ENCODE assay signal across 16 cellular contexts in genomic region chr18:33918571-33918970, GRCh38.
DNase-seq lines count a peak whose midpoint lies in the region; ATAC-seq and TF ChIP-seq lines count a peak whose summit lies in the region.
"Had no signal": no experiment of that assay in that cellular context is flagged by ENCODE, and none has a peak within 500 bp of the region (broad histone marks: within the 10 kb centered on the region; RNA-seq: fewer than 3 reads in every experiment).

No MANE protein-coding gene starts in this region.

- H3K36me3 Mint-ChIP-seq in activated T-helper 1 cell treated with anti-CD3 and anti-CD28 coated beads, Interleukin-12 subunit alpha, Interleukin-12 subunit beta, Interleukin-2, Interleukin-4 antibody, amounts not matched to agents 30 ng/mL and 10 ng/mL and 1 ng/mL, durations not matched to agents 14 hours and 24 hours and 36 hours (ENCODE audit: low read depth), result no peaks in the 10 kb centered on the region
- H3K36me3 Mint-ChIP-seq in chondrocyte (ENCODE audit: low read depth), result no peaks in the 10 kb centered on the region

- TF ChIP-seq CTCF in chondrocyte (IDR thresholded peaks at IDR 0.05), result no peak

- no peak for ATAC-seq in HG02623 (IDR thresholded peaks at IDR 0.05; ENCODE audit: unreplicated experiment)

- peaks cover 3% of the 10 kb centered on the region for H3K9me3 Mint-ChIP-seq in activated T-helper 1 cell treated with anti-CD3 and anti-CD28 coated beads, Interleukin-12 subunit alpha, Interleukin-12 subunit beta, Interleukin-2, Interleukin-4 antibody, amounts not matched to agents 30 ng/mL and 10 ng/mL and 1 ng/mL, durations not matched to agents 14 hours and 24 hours and 36 hours
- H3K9me3 Mint-ChIP-seq in chondrocyte (ENCODE audit: low read depth), result peaks cover 3% of the 10 kb centered on the region

- intact Hi-C loops in activated T-helper 1 cell treated with anti-CD3 and anti-CD28 coated beads, Interleukin-12 subunit alpha, Interleukin-12 subunit beta, Interleukin-2, Interleukin-4 antibody, amounts not matched to agents 30 ng/mL and 10 ng/mL and 1 ng/mL, durations not matched to agents 14 hours and 24 hours and 36 hours (cut with micrococcal nuclease), result no loop called here

- no peaks in the 10 kb centered on the region for H3K4me1 Mint-ChIP-seq in activated T-helper 1 cell treated with anti-CD3 and anti-CD28 coated beads, Interleukin-12 subunit alpha, Interleukin-12 subunit beta, Interleukin-2, Interleukin-4 antibody, amounts not matched to agents 30 ng/mL and 10 ng/mL and 1 ng/mL, durations not matched to agents 14 hours and 24 hours and 36 hours (ENCODE audit: low read depth)
- H3K4me1 Mint-ChIP-seq in chondrocyte (ENCODE audit: low read depth), result no peaks in the 10 kb centered on the region

- H3K27me3 Mint-ChIP-seq in activated T-helper 1 cell treated with anti-CD3 and anti-CD28 coated beads, Interleukin-12 subunit alpha, Interleukin-12 subunit beta, Interleukin-2, Interleukin-4 antibody, amounts not matched to agents 30 ng/mL and 10 ng/mL and 1 ng/mL, durations not matched to agents 14 hours and 24 hours and 36 hours (ENCODE audit: insufficient read depth), result no peaks in the 10 kb centered on the region
- no peaks in the 10 kb centered on the region for H3K27me3 Mint-ChIP-seq in chondrocyte (ENCODE audit: low read depth)
- H3K27me3 Mint-ChIP-seq: CD4-positive, alpha-beta T cell had no signal

- peak; percentile 10 for DNase-seq in NOMO-1 treated with DMSO at 0.1 percent for 48 hours (lab: John Stamatoyannopoulos, UW; ENCODE audit: unreplicated experiment)
- no peak for DNase-seq in NOMO-1 (lab: John Stamatoyannopoulos, UW; ENCODE audit: unreplicated experiment in 2 of 2)
- peak; percentile 35 for DNase-seq in NCI-H69 (lab: John Stamatoyannopoulos, UW)
- DNase-seq in SKM-1 (lab: John Stamatoyannopoulos, UW; ENCODE audit: unreplicated experiment), result peak; percentile 6
- DNase-seq in activated T-helper 1 cell treated with anti-CD3 and anti-CD28 coated beads, Interleukin-12 subunit alpha, Interleukin-12 subunit beta, Interleukin-2, Interleukin-4 antibody, amounts not matched to agents 30 ng/mL and 10 ng/mL and 1 ng/mL, durations not matched to agents 14 hours and 24 hours and 36 hours (ENCODE audit: low spot score), result no peak
- no peak for DNase-seq in chondrocyte (ENCODE audit: low spot score)
- DNase-seq: 8988T; C1 segment of cervical spinal cord; CD4-positive, alpha-beta T cell; DMS153; DND-41; HCEC 1CT; HFFc6; IMR-90; KBM-7 had no signal

- no peak overlapping the region for H3K27ac Mint-ChIP-seq in activated T-helper 1 cell treated with anti-CD3 and anti-CD28 coated beads, Interleukin-12 subunit alpha, Interleukin-12 subunit beta, Interleukin-2, Interleukin-4 antibody, amounts not matched to agents 30 ng/mL and 10 ng/mL and 1 ng/mL, durations not matched to agents 14 hours and 24 hours and 36 hours
- H3K27ac Mint-ChIP-seq in chondrocyte (ENCODE audit: unreplicated experiment), result no peak overlapping the region
- H3K27ac Mint-ChIP-seq: CD4-positive, alpha-beta T cell; HFFc6 had no signal

- H3K4me3 Mint-ChIP-seq in activated T-helper 1 cell treated with anti-CD3 and anti-CD28 coated beads, Interleukin-12 subunit alpha, Interleukin-12 subunit beta, Interleukin-2, Interleukin-4 antibody, amounts not matched to agents 30 ng/mL and 10 ng/mL and 1 ng/mL, durations not matched to agents 14 hours and 24 hours and 36 hours, result no peak overlapping the region
- H3K4me3 Mint-ChIP-seq in chondrocyte (ENCODE audit: unreplicated experiment), result no peak overlapping the region
- H3K4me3 Mint-ChIP-seq: CD4-positive, alpha-beta T cell; HFFc6 had no signal

Comparison
In these comparisons a context has a peak if more than half of its experiments do, and no peak if none do; other contexts are left out.
1. DNase-seq: peak in NOMO-1 treated with DMSO at 0.1 percent for 48 hours (single experiment), NCI-H69 (single experiment) and SKM-1 (single experiment); none in NOMO-1 (0 of 2), activated T-helper 1 cell treated with anti-CD3 and anti-CD28 coated beads, Interleukin-12 subunit alpha, Interleukin-12 subunit beta, Interleukin-2, Interleukin-4 antibody, amounts not matched to agents 30 ng/mL and 10 ng/mL and 1 ng/mL, durations not matched to agents 14 hours and 24 hours and 36 hours (single experiment) and chondrocyte (single experiment).